ENCODE assay signal across 8 cellular contexts in genomic region chr1:8873001-8873400, GRCh38. TPM values are rescaled to one million over a fixed set of nuclear protein-coding genes. Genes with fewer than 3 reads are reported as not detected.
A peak's percentile ranks its signal among the peaks of the same experiment; 100 is the strongest.
DNase-seq lines count a peak whose midpoint lies in the region; ATAC-seq, FAIRE-seq and TF ChIP-seq lines count a peak whose summit lies in the region.

No MANE protein-coding gene starts in this region.

- no peak for TF ChIP-seq POLR2A in suprapubic skin (IDR thresholded peaks at IDR 0.05)

- peaks cover 8% of the 10 kb centered on the region for H3K9me1 ChIP-seq in keratinocyte (ENCODE audit: control insufficient read depth, extremely low read depth, insufficient read depth, low read length)

- no peaks in the 10 kb centered on the region for H3K27me3 ChIP-seq in keratinocyte (ENCODE audit: control insufficient read depth, extremely low read depth, insufficient read depth, low read length)
- no peaks in the 10 kb centered on the region for H3K27me3 ChIP-seq in suprapubic skin

- H3K79me2 ChIP-seq in keratinocyte (ENCODE audit: control insufficient read depth, insufficient read depth, low read length) = peaks cover 85% of the 10 kb centered on the region

- peak overlapping the region; percentile 73 for H3K4me2 ChIP-seq in keratinocyte (ENCODE audit: control insufficient read depth, extremely low read depth, insufficient read depth, low read depth, low read length)

- H3K27me3 Mint-ChIP-seq in activated T-cell treated with anti-CD3 and anti-CD28 coated beads, Interleukin-2, amount 50 U/mL, for 24 hours = no peaks in the 10 kb centered on the region
- peaks cover 4% of the 10 kb centered on the region for H3K27me3 Mint-ChIP-seq in activated naive CD8-positive, alpha-beta T cell treated with anti-CD3 and anti-CD28 coated beads for 36 hours

- H3K4me1 ChIP-seq in keratinocyte (ENCODE audit: control insufficient read depth, extremely low read depth, insufficient read depth, low read length) (peaks cover 52% of the 10 kb centered on the region), suprapubic skin (peaks cover 73% of the 10 kb centered on the region)

- no peak for FAIRE-seq in keratinocyte (lab: Jason Lieb, UNC)

- 89% methylated on average over 5 of the region's 5 CpGs for WGBS in suprapubic skin

- H3K4me1 Mint-ChIP-seq in activated T-cell treated with anti-CD3 and anti-CD28 coated beads, Interleukin-2, amount 50 U/mL, for 24 hours (ENCODE audit: low read depth) = peaks cover 76% of the 10 kb centered on the region
- H3K4me1 Mint-ChIP-seq in activated naive CD8-positive, alpha-beta T cell treated with anti-CD3 and anti-CD28 coated beads for 36 hours = peaks cover 65% of the 10 kb centered on the region

- in situ Hi-C loops in ACHN (cut with HindIII; ENCODE audit: low pct_ligation_motif_present, low pct_unique_long_range_greater_than_20kb, low sequenced_read_pairs) = no loop called here

- H3K4me3 Mint-ChIP-seq in activated T-cell treated with anti-CD3 and anti-CD28 coated beads, Interleukin-2, amount 50 U/mL, for 24 hours = peak overlapping the region; percentile 97
- H3K4me3 Mint-ChIP-seq in activated naive CD8-positive, alpha-beta T cell treated with anti-CD3 and anti-CD28 coated beads for 36 hours = peak overlapping the region; percentile 99

- ATAC-seq in GM19324 (IDR thresholded peaks at IDR 0.05; ENCODE audit: low FRiP score, unreplicated experiment) (no peak), HG03095 (IDR thresholded peaks at IDR 0.05; ENCODE audit: unreplicated experiment) (no peak)

- peak overlapping the region; percentile 100 for H3K27ac Mint-ChIP-seq in activated T-cell treated with anti-CD3 and anti-CD28 coated beads, Interleukin-2, amount 50 U/mL, for 24 hours
- peak overlapping the region; percentile 97 for H3K27ac Mint-ChIP-seq in activated naive CD8-positive, alpha-beta T cell treated with anti-CD3 and anti-CD28 coated beads for 36 hours

- TF ChIP-seq CTCF in keratinocyte (optimal IDR thresholded peaks at IDR 0.05 in 1 of 3, IDR thresholded peaks at IDR 0.05 in 1 of 3, conservative IDR thresholded peaks at IDR 0.05 in 1 of 3; ENCODE audit: extremely low read depth in 1 of 3, insufficient read depth in 2 of 3, low read length in 3 of 3) = no peak
- no peak for TF ChIP-seq CTCF in suprapubic skin (IDR thresholded peaks at IDR 0.05)

- H3K9ac ChIP-seq in keratinocyte (ENCODE audit: control insufficient read depth, extremely low read depth, insufficient read depth, low read length) = peak overlapping the region; percentile 56

- peak overlapping the region; percentile 76 for H3K27ac ChIP-seq in keratinocyte (ENCODE audit: control insufficient read depth, insufficient read depth, low read length)
- H3K27ac ChIP-seq in suprapubic skin = peak overlapping the region; percentile 71

- no peaks in the 10 kb centered on the region for H3K9me3 Mint-ChIP-seq in activated T-cell treated with anti-CD3 and anti-CD28 coated beads, Interleukin-2, amount 50 U/mL, for 24 hours
- H3K9me3 Mint-ChIP-seq in activated naive CD8-positive, alpha-beta T cell treated with anti-CD3 and anti-CD28 coated beads for 36 hours = no peaks in the 10 kb centered on the region

- H3K4me3 ChIP-seq in keratinocyte (ENCODE audit: control insufficient read depth in 2 of 3, extremely low read depth in 1 of 3, insufficient read depth in 2 of 3, low read depth in 1 of 3, low read length in 3 of 3) = peak overlapping the region; percentile 0 to 45 (median 45)
- no peak overlapping the region for H3K4me3 ChIP-seq in suprapubic skin

- dilution Hi-C loops in keratinocyte (cut with MboI; ENCODE audit: extremely low pct_ligation_motif_present, low sequenced_read_pairs) = no loop called here

- no peak overlapping the region for H2AFZ ChIP-seq in keratinocyte (ENCODE audit: control insufficient read depth, low read length)

- peaks cover 99% of the 10 kb centered on the region for H3K36me3 Mint-ChIP-seq in activated T-cell treated with anti-CD3 and anti-CD28 coated beads, Interleukin-2, amount 50 U/mL, for 24 hours (ENCODE audit: low read depth)
- peaks cover 94% of the 10 kb centered on the region for H3K36me3 Mint-ChIP-seq in activated naive CD8-positive, alpha-beta T cell treated with anti-CD3 and anti-CD28 coated beads for 36 hours

- no peaks in the 10 kb centered on the region for H3K9me3 ChIP-seq in keratinocyte (ENCODE audit: control insufficient read depth, low read depth, low read length)
- H3K9me3 ChIP-seq in suprapubic skin = no peaks in the 10 kb centered on the region

- H4K20me1 ChIP-seq in keratinocyte (ENCODE audit: control insufficient read depth, extremely low read depth, insufficient read depth, low read length) = peaks cover 67% of the 10 kb centered on the region

- H3K36me3 ChIP-seq in keratinocyte (ENCODE audit: control insufficient read depth in 2 of 2, extremely low read depth in 1 of 2, insufficient read depth in 2 of 2, low read length in 2 of 2) = peaks cover 49 to 64% of the 10 kb centered on the region in 2 experiments
- H3K36me3 ChIP-seq in suprapubic skin = peaks cover 50% of the 10 kb centered on the region

- DNase-seq in activated T-cell treated with anti-CD3 and anti-CD28 coated beads, Interleukin-2, amount 50 U/mL, for 24 hours = no peak
- DNase-seq in activated T-cell treated with anti-CD3 and anti-CD28 coated beads, Interleukin-2, amount 50 U/mL, for 1 hour = no peak
- DNase-seq in activated naive CD8-positive, alpha-beta T cell treated with anti-CD3 and anti-CD28 coated beads for 36 hours = no peak
- no peak for DNase-seq in keratinocyte (ENCODE audit: low read depth, low spot score)
- DNase-seq in suprapubic skin (ENCODE audit: low spot score in 2 of 2) = no peak
- no peak for DNase-seq in ACHN

- TF ChIP-seq EP300 in suprapubic skin (IDR thresholded peaks at IDR 0.05) = no peak

RNA-seq across cellular contexts. Expression of gene ENO1, which starts 5.5 kb away (rescaled TPM):
- total RNA-seq in activated naive CD8-positive, alpha-beta T cell treated with anti-CD3 and anti-CD28 coated beads for 36 hours = 1,000 to 10,000 TPM; 3,744 to 3,761 TPM
- 1,831 to 2,152 TPM (median 1,908 TPM) in 3 replicates for polyA plus RNA-seq in keratinocyte
- polyA plus RNA-seq in keratinocyte (2011; ENCODE audit: low read depth) = 5,319 TPM
- 1,516 and 1,792 TPM in 2 replicates for polyA plus RNA-seq in keratinocyte (2011; cell fraction: cytosol; rRNA removed)
- 1,367 and 1,540 TPM in 2 replicates for polyA plus RNA-seq in keratinocyte (2011; cell fraction: nucleus; rRNA removed)
- 973 and 2,209 TPM in 2 replicates for polyA plus RNA-seq in keratinocyte (2012; ENCODE audit: low replicate concordance)
- polyA minus RNA-seq in keratinocyte = 2,026 to 2,762 TPM (median 2,694 TPM) in 3 replicates
- polyA minus RNA-seq in keratinocyte (2011; cell fraction: cytosol; rRNA and poly(A)+ RNA removed) = 1,962 TPM
- polyA minus RNA-seq in keratinocyte (2011; cell fraction: nucleus; rRNA and poly(A)+ RNA removed) = 651 and 812 TPM in 2 replicates
- 100 to 1,000 TPM; 406 to 694 (median 578) TPM for total RNA-seq in suprapubic skin

RNA-seq across cellular contexts. Expression of gene RERE, which starts 55.6 kb away (rescaled TPM):
- total RNA-seq in activated naive CD8-positive, alpha-beta T cell treated with anti-CD3 and anti-CD28 coated beads for 36 hours = 10 to 100 TPM; 36.8 to 39.6 TPM
- 2.8 to 3.8 TPM (median 3.6 TPM) in 3 replicates for polyA plus RNA-seq in keratinocyte
- polyA plus RNA-seq in keratinocyte (2011; ENCODE audit: low read depth) = 32.8 TPM
- polyA plus RNA-seq in keratinocyte (2011; cell fraction: cytosol; rRNA removed) = 8.1 and 10.5 TPM in 2 replicates
- 26.3 and 30.2 TPM in 2 replicates for polyA plus RNA-seq in keratinocyte (2011; cell fraction: nucleus; rRNA removed)
- polyA plus RNA-seq in keratinocyte (2012; ENCODE audit: low replicate concordance) = 13.7 and 17.2 TPM in 2 replicates
- 22.0 to 29.9 TPM (median 28.0 TPM) in 3 replicates for polyA minus RNA-seq in keratinocyte
- polyA minus RNA-seq in keratinocyte (2011; cell fraction: cytosol; rRNA and poly(A)+ RNA removed) = 28.6 TPM
- 16.4 and 51.3 TPM in 2 replicates for polyA minus RNA-seq in keratinocyte (2011; cell fraction: nucleus; rRNA and poly(A)+ RNA removed)
- 100 to 1,000 TPM in 2 of 4 donors, 10 to 100 TPM in 2; 43.4 to 113 (median 83.3) TPM for total RNA-seq in suprapubic skin

Comparison
In these comparisons a context has a peak if more than half of its experiments do, and no peak if none do; other contexts are left out.
1. RNA of gene ENO1, which starts 5.5 kb away (total RNA-seq): 3,744 to 3,761 TPM in activated naive CD8-positive, alpha-beta T cell treated with anti-CD3 and anti-CD28 coated beads for 36 hours; 406 to 694 TPM in suprapubic skin; every median in the first group is over 4 times any median in the second.